In the genomic region with DNA sequence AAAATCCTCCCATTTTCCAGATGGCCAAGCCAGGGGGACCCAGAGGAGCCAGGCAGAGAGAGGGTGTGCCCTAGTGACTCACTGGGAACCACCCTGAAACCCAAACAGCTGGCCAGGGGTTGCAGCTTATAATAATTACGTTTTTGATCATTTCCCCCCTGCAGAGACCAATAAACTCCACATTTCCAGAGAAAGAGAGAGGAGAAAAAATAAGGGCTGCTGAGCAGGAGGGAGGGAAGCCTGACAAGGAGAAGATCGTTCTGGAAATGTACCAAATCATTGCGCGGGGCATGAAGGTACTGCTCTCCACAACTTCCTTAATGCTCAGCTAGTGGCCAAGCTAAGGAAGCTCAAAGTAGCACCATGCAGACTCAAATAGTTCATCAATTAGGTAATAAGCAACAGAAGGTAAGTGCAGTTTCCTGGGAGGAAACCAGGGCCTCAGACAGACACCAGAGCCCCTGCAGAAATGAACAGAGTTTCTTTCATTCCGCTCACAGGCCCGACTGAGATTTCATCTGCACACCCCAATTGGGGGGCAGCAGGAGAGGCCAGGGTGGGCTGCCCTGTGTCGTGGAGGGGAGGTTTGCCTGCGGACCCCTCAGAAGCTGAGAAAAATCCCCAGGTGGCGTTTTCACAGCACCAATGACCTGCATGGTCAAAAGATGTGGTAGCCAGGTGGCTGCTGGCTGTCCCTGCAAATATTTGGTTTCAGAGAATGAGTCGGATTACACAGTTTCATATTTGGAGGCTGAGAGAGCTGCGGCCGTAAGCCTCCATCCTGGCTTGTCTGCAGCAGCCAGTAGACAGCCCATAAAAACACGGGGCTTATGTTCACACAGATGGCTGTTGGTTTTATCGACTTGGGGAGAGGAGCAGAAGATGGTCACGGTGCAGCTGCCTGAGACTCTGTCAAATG, we compare ENCODE assay signal across 1 cellular context.
TF ChIP-seq lines count a peak whose summit lies in the region.

No MANE protein-coding gene starts in this region.

TF ChIP-seq in GM23338, 12 proteins besides CTCF, POLR2A, EP300 and RAD21 (continued from another document):
- TF ChIP-seq, protein P1, sequence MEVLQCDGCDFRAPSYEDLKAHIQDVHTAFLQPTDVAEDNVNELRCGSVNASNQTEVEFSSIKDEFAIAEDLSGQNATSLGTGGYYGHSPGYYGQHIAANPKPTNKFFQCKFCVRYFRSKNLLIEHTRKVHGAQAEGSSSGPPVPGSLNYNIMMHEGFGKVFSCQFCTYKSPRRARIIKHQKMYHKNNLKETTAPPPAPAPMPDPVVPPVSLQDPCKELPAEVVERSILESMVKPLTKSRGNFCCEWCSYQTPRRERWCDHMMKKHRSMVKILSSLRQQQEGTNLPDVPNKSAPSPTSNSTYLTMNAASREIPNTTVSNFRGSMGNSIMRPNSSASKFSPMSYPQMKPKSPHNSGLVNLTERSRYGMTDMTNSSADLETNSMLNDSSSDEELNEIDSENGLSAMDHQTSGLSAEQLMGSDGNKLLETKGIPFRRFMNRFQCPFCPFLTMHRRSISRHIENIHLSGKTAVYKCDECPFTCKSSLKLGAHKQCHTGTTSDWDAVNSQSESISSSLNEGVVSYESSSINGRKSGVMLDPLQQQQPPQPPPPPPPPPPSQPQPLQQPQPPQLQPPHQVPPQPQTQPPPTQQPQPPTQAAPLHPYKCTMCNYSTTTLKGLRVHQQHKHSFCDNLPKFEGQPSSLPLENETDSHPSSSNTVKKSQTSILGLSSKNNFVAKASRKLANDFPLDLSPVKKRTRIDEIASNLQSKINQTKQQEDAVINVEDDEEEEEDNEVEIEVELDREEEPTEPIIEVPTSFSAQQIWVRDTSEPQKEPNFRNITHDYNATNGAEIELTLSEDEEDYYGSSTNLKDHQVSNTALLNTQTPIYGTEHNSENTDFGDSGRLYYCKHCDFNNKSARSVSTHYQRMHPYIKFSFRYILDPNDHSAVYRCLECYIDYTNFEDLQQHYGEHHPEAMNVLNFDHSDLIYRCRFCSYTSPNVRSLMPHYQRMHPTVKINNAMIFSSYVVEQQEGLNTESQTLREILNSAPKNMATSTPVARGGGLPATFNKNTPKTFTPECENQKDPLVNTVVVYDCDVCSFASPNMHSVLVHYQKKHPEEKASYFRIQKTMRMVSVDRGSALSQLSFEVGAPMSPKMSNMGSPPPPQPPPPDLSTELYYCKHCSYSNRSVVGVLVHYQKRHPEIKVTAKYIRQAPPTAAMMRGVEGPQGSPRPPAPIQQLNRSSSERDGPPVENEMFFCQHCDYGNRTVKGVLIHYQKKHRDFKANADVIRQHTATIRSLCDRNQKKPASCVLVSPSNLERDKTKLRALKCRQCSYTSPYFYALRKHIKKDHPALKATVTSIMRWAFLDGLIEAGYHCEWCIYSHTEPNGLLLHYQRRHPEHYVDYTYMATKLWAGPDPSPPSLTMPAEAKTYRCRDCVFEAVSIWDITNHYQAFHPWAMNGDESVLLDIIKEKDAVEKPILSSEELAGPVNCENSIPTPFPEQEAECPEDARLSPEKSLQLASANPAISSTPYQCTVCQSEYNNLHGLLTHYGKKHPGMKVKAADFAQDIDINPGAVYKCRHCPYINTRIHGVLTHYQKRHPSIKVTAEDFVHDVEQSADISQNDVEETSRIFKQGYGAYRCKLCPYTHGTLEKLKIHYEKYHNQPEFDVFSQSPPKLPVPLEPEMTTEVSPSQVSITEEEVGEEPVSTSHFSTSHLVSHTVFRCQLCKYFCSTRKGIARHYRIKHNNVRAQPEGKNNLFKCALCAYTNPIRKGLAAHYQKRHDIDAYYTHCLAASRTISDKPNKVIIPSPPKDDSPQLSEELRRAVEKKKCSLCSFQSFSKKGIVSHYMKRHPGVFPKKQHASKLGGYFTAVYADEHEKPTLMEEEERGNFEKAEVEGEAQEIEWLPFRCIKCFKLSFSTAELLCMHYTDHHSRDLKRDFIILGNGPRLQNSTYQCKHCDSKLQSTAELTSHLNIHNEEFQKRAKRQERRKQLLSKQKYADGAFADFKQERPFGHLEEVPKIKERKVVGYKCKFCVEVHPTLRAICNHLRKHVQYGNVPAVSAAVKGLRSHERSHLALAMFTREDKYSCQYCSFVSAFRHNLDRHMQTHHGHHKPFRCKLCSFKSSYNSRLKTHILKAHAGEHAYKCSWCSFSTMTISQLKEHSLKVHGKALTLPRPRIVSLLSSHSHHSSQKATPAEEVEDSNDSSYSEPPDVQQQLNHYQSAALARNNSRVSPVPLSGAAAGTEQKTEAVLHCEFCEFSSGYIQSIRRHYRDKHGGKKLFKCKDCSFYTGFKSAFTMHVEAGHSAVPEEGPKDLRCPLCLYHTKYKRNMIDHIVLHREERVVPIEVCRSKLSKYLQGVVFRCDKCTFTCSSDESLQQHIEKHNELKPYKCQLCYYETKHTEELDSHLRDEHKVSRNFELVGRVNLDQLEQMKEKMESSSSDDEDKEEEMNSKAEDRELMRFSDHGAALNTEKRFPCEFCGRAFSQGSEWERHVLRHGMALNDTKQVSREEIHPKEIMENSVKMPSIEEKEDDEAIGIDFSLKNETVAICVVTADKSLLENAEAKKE (CRISPR knock-in tag; IDR thresholded peaks at IDR 0.05) = no peak
- TF ChIP-seq EZH2phosphoT487 (IDR thresholded peaks at IDR 0.05; ENCODE audit: unreplicated experiment) (no peak), EZH2 (IDR thresholded peaks at IDR 0.05; ENCODE audit: low read depth, unreplicated experiment) (no peak), NANOG (IDR thresholded peaks at IDR 0.05; ENCODE audit: borderline replicate concordance) (no peak), STAT1 (IDR thresholded peaks at IDR 0.05; ENCODE audit: unreplicated experiment) (no peak), POLR2AphosphoS5 (IDR thresholded peaks at IDR 0.05; ENCODE audit: low read depth) (no peak)
- TF ChIP-seq, protein P2, sequence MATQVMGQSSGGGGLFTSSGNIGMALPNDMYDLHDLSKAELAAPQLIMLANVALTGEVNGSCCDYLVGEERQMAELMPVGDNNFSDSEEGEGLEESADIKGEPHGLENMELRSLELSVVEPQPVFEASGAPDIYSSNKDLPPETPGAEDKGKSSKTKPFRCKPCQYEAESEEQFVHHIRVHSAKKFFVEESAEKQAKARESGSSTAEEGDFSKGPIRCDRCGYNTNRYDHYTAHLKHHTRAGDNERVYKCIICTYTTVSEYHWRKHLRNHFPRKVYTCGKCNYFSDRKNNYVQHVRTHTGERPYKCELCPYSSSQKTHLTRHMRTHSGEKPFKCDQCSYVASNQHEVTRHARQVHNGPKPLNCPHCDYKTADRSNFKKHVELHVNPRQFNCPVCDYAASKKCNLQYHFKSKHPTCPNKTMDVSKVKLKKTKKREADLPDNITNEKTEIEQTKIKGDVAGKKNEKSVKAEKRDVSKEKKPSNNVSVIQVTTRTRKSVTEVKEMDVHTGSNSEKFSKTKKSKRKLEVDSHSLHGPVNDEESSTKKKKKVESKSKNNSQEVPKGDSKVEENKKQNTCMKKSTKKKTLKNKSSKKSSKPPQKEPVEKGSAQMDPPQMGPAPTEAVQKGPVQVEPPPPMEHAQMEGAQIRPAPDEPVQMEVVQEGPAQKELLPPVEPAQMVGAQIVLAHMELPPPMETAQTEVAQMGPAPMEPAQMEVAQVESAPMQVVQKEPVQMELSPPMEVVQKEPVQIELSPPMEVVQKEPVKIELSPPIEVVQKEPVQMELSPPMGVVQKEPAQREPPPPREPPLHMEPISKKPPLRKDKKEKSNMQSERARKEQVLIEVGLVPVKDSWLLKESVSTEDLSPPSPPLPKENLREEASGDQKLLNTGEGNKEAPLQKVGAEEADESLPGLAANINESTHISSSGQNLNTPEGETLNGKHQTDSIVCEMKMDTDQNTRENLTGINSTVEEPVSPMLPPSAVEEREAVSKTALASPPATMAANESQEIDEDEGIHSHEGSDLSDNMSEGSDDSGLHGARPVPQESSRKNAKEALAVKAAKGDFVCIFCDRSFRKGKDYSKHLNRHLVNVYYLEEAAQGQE (IDR thresholded peaks at IDR 0.05; ENCODE audit: unreplicated experiment) = no peak
TF ChIP-seq in GM23338: peak in this region for 0.
